In genomic region chr5:81878333-81878732, GRCh38 we compare ENCODE assay signal across 20 cellular contexts.
"Had no signal": no experiment of that assay in that cellular context is flagged by ENCODE, and none has a peak within 500 bp of the region (broad histone marks: within the 10 kb centered on the region; RNA-seq: fewer than 3 reads in every experiment).

No MANE protein-coding gene starts in this region.

- H3K4me3 Mint-ChIP-seq: activated CD4-positive, alpha-beta T cell treated with anti-CD3 and anti-CD28 coated beads, Interleukin-2, amount 10 ng/mL, durations not matched to agents 24 days and 14 days; activated CD8-positive, alpha-beta T cell treated with anti-CD3 and anti-CD28 coated beads for 36 hours; activated naive CD8-positive, alpha-beta T cell treated with anti-CD3 and anti-CD28 coated beads, Interleukin-2, amount 10 ng/mL, durations not matched to agents 7 days and 5 days; activated T-cell treated with anti-CD3 and anti-CD28 coated beads, Interleukin-2, amount 50 U/mL, for 24 hours; natural killer cell; stimulated activated memory B cell treated with anti-CD40 and anti-IgM and Interleukin-4, amounts not matched to agents 10 μg/mL and 1 μg/mL and 100 μg/mL, for 72 hours; T-cell had no signal

- H3K9me3 Mint-ChIP-seq: activated CD8-positive, alpha-beta T cell treated with anti-CD3 and anti-CD28 coated beads for 36 hours; activated naive CD8-positive, alpha-beta T cell treated with anti-CD3 and anti-CD28 coated beads, Interleukin-2, amount 10 ng/mL, durations not matched to agents 7 days and 5 days; activated T-cell treated with anti-CD3 and anti-CD28 coated beads, Interleukin-2, amount 50 U/mL, for 24 hours; activated T-helper 2 cell treated with anti-CD3 and anti-CD28 coated beads, Interferon-gamma antibody, Interleukin-2, Interleukin-4, amounts not matched to agents 10 μg/mL and 5 μg/mL and 100 μg/mL, durations not matched to agents 14 hours and 24 hours and 36 hours; natural killer cell; stimulated activated memory B cell treated with anti-CD40 and anti-IgM and Interleukin-4, amounts not matched to agents 10 μg/mL and 1 μg/mL and 100 μg/mL, for 72 hours; T-cell had no signal

- H3K36me3 ChIP-seq: colonic mucosa, lower lobe of right lung, sigmoid colon, spleen, thoracic aorta had no signal

- H3K4me3 ChIP-seq: body of pancreas, colonic mucosa, lower lobe of right lung, sigmoid colon, spleen, thoracic aorta had no signal

- H3K27me3 Mint-ChIP-seq: activated CD8-positive, alpha-beta T cell treated with anti-CD3 and anti-CD28 coated beads for 36 hours; activated T-cell treated with anti-CD3 and anti-CD28 coated beads, Interleukin-2, amount 50 U/mL, for 24 hours had no signal

- H3K4me1 ChIP-seq: body of pancreas, colonic mucosa, lower lobe of right lung, parathyroid adenoma, sigmoid colon, spleen had no signal

- H3K4me1 Mint-ChIP-seq: activated CD4-positive, alpha-beta T cell treated with anti-CD3 and anti-CD28 coated beads, Interleukin-2, amount 10 ng/mL, durations not matched to agents 24 days and 14 days; activated naive CD8-positive, alpha-beta T cell treated with anti-CD3 and anti-CD28 coated beads, Interleukin-2, amount 10 ng/mL, durations not matched to agents 7 days and 5 days; natural killer cell; stimulated activated memory B cell treated with anti-CD40 and anti-IgM and Interleukin-4, amounts not matched to agents 10 μg/mL and 1 μg/mL and 100 μg/mL, for 72 hours; T-cell had no signal

- H3K9me3 ChIP-seq: body of pancreas, colonic mucosa, lower lobe of right lung, sigmoid colon, spleen, thoracic aorta had no signal

- H3K27me3 ChIP-seq: body of pancreas, colonic mucosa, sigmoid colon, spleen had no signal

- DNase-seq: activated CD4-positive, alpha-beta T cell treated with anti-CD3 and anti-CD28 coated beads, Interleukin-2, amount 10 ng/mL, durations not matched to agents 24 days and 14 days; activated CD4-positive, CD25-positive, alpha-beta regulatory T cell; activated CD8-positive, alpha-beta T cell treated with anti-CD3 and anti-CD28 coated beads for 36 hours; activated naive CD4-positive, alpha-beta T cell treated with Interleukin-2 at 50 U/mL for 16 hours; activated naive CD8-positive, alpha-beta T cell treated with anti-CD3 and anti-CD28 coated beads, Interleukin-2, amount 10 ng/mL, durations not matched to agents 7 days and 5 days; activated T-cell treated with anti-CD3 and anti-CD28 coated beads, Interleukin-2, amount 50 U/mL, for 24 hours; body of pancreas; central memory CD4-positive, alpha-beta T cell; colonic mucosa; lower lobe of right lung; natural killer cell; sigmoid colon; spleen; stimulated activated CD4-positive, alpha-beta T cell treated with anti-CD3 and anti-CD28 coated beads, Interleukin-4, amount 100 ng/mL, for 4 hours; T-cell; T-helper 9 cell had no signal

- ATAC-seq: activated CD8-positive, alpha-beta T cell treated with anti-CD3 and anti-CD28 coated beads for 36 hours; body of pancreas; natural killer cell; stimulated activated memory B cell treated with anti-CD40 and anti-IgM and Interleukin-4, amounts not matched to agents 10 μg/mL and 1 μg/mL and 100 μg/mL, for 72 hours; T-cell had no signal

- H3K27ac Mint-ChIP-seq: activated CD4-positive, alpha-beta T cell treated with anti-CD3 and anti-CD28 coated beads, Interleukin-2, amount 10 ng/mL, durations not matched to agents 24 days and 14 days; activated CD8-positive, alpha-beta T cell treated with anti-CD3 and anti-CD28 coated beads for 36 hours; activated naive CD8-positive, alpha-beta T cell treated with anti-CD3 and anti-CD28 coated beads, Interleukin-2, amount 10 ng/mL, durations not matched to agents 7 days and 5 days; activated T-cell treated with anti-CD3 and anti-CD28 coated beads, Interleukin-2, amount 50 U/mL, for 24 hours; activated T-helper 2 cell treated with anti-CD3 and anti-CD28 coated beads, Interferon-gamma antibody, Interleukin-2, Interleukin-4, amounts not matched to agents 10 μg/mL and 5 μg/mL and 100 μg/mL, durations not matched to agents 14 hours and 24 hours and 36 hours; natural killer cell; stimulated activated memory B cell treated with anti-CD40 and anti-IgM and Interleukin-4, amounts not matched to agents 10 μg/mL and 1 μg/mL and 100 μg/mL, for 72 hours; T-cell had no signal

- H3K27ac ChIP-seq: body of pancreas, colonic mucosa, lower lobe of right lung, parathyroid adenoma, sigmoid colon, spleen, thoracic aorta had no signal
